37 cellular contexts compared by ENCODE assay signal in genomic region chr1:230545181-230545580, GRCh38.
"Had no signal": no experiment of that assay in that cellular context is flagged by ENCODE, and none has a peak within 500 bp of the region (broad histone marks: within the 10 kb centered on the region; RNA-seq: fewer than 3 reads in every experiment).

No MANE protein-coding gene starts in this region.

- H3K27ac Mint-ChIP-seq: activated B cell treated with CpG ODN at 0.5 μM for 24 hours; activated CD4-positive, alpha-beta memory T cell treated with anti-CD3 and anti-CD28 coated beads for 36 hours; activated CD4-positive, alpha-beta T cell treated with anti-CD3 and anti-CD28 coated beads, Interleukin-2, amount 10 ng/mL, durations not matched to agents 24 days and 14 days; activated CD8-positive, alpha-beta T cell treated with anti-CD3 and anti-CD28 coated beads for 36 hours; activated naive CD4-positive, alpha-beta T cell treated with anti-CD3 and anti-CD28 coated beads for 36 hours; activated naive CD4-positive, alpha-beta T cell treated with anti-CD3 and anti-CD28 coated beads, Interleukin-2, amount 50 U/mL, for 24 hours; activated naive CD8-positive, alpha-beta T cell; activated naive CD8-positive, alpha-beta T cell treated with anti-CD3 and anti-CD28 coated beads, Interleukin-2, amount 10 ng/mL, durations not matched to agents 7 days and 5 days; activated naive CD8-positive, alpha-beta T cell treated with anti-CD3 and anti-CD28 coated beads, Interleukin-2, amount 50 U/mL, for 24 hours; activated T-cell treated with anti-CD3 and anti-CD28 coated beads, Interleukin-2, amount 50 U/mL, for 72 hours; activated T-helper 1 cell treated with anti-CD3 and anti-CD28 coated beads, Interleukin-12 subunit alpha, Interleukin-12 subunit beta, Interleukin-2, Interleukin-4 antibody, amounts not matched to agents 30 ng/mL and 10 ng/mL and 1 ng/mL, durations not matched to agents 14 hours and 24 hours and 36 hours; activated T-helper 17 cell treated with anti-CD3 and anti-CD28 coated beads, Interleukin-2, amount 50 U/mL, for 72 hours; T-helper 1 cell treated with Interleukin-12 subunit alpha and Interleukin-12 subunit beta and Interleukin-4 antibody, amounts not matched to agents 30 μg/mL and 1 μg/mL, for 36 hours; T-helper 2 cell treated with Interferon-gamma antibody and Interleukin-4, amounts not matched to agents 5 μg/mL and 100 μg/mL, for 36 hours had no signal

- H3K4me1 ChIP-seq: ascending aorta, breast epithelium had no signal

- H3K9me3 Mint-ChIP-seq: activated B cell treated with CpG ODN at 0.5 μM for 24 hours; activated CD4-positive, alpha-beta memory T cell treated with anti-CD3 and anti-CD28 coated beads for 36 hours; activated CD8-positive, alpha-beta T cell treated with anti-CD3 and anti-CD28 coated beads for 36 hours; activated naive CD4-positive, alpha-beta T cell treated with anti-CD3 and anti-CD28 coated beads for 36 hours; activated naive CD4-positive, alpha-beta T cell treated with anti-CD3 and anti-CD28 coated beads, Interleukin-2, amount 50 U/mL, for 24 hours; activated naive CD8-positive, alpha-beta T cell treated with anti-CD3 and anti-CD28 coated beads, Interleukin-2, amount 50 U/mL, for 24 hours; activated T-cell treated with anti-CD3 and anti-CD28 coated beads, Interleukin-2, amount 50 U/mL, for 4 hours; activated T-cell treated with anti-CD3 and anti-CD28 coated beads, Interleukin-2, amount 50 U/mL, for 72 hours; activated T-helper 1 cell treated with anti-CD3 and anti-CD28 coated beads, Interleukin-12 subunit alpha, Interleukin-12 subunit beta, Interleukin-2, Interleukin-4 antibody, amounts not matched to agents 30 ng/mL and 10 ng/mL and 1 ng/mL, durations not matched to agents 14 hours and 24 hours and 36 hours; activated T-helper 17 cell treated with anti-CD3 and anti-CD28 coated beads, Interleukin-2, amount 50 U/mL, for 72 hours; T-helper 1 cell treated with Interleukin-12 subunit alpha and Interleukin-12 subunit beta and Interleukin-4 antibody, amounts not matched to agents 30 μg/mL and 1 μg/mL, for 36 hours; T-helper 2 cell treated with Interferon-gamma antibody and Interleukin-4, amounts not matched to agents 5 μg/mL and 100 μg/mL, for 36 hours had no signal

- DNase-seq: activated B cell treated with CpG ODN at 0.5 μM for 24 hours; activated CD4-positive, alpha-beta memory T cell treated with anti-CD3 and anti-CD28 coated beads for 36 hours; activated CD4-positive, alpha-beta T cell treated with anti-CD3 and anti-CD28 coated beads for 4 hours; activated CD4-positive, alpha-beta T cell treated with anti-CD3 and anti-CD28 coated beads, Interleukin-2, amount 50 U/mL, for 1 hour; activated CD4-positive, alpha-beta T cell treated with anti-CD3 and anti-CD28 coated beads, Interleukin-2, amount 50 U/mL, for 4 hours; activated CD4-positive, CD25-positive, alpha-beta regulatory T cell treated with anti-CD3 and anti-CD28 coated beads, Interleukin-2, amount 50 U/mL, for 72 hours; activated CD8-positive, alpha-beta memory T cell treated with anti-CD3 and anti-CD28 coated beads, Interleukin-2, amount 50 U/mL, for 4 hours; activated CD8-positive, alpha-beta T cell treated with anti-CD3 and anti-CD28 coated beads for 36 hours; activated effector memory CD4-positive, alpha-beta T cell treated with anti-CD3 and anti-CD28 coated beads, Interleukin-2, amount 50 U/mL, for 16 hours; activated gamma-delta T cell treated with Interleukin-2 at 50 U/mL for 16 hours; activated naive CD4-positive, alpha-beta T cell; activated naive CD4-positive, alpha-beta T cell treated with anti-CD3 and anti-CD28 coated beads for 36 hours; activated naive CD8-positive, alpha-beta T cell treated with anti-CD3 and anti-CD28 coated beads, Interleukin-2, amount 10 ng/mL, durations not matched to agents 7 days and 5 days; activated naive CD8-positive, alpha-beta T cell treated with anti-CD3 and anti-CD28 coated beads, Interleukin-2, amount 50 U/mL, for 24 hours; activated T-cell treated with anti-CD3 and anti-CD28 coated beads for 4 hours; activated T-cell treated with anti-CD3 and anti-CD28 coated beads, Interleukin-2, amount 50 U/mL, for 1 hour; activated T-cell treated with anti-CD3 and anti-CD28 coated beads, Interleukin-2, amount 50 U/mL, for 4 hours; activated T-cell treated with anti-CD3 and anti-CD28 coated beads, Interleukin-2, amount 50 U/mL, for 72 hours; amygdala; anterior cingulate cortex; body of pancreas; brain microvascular endothelial cell; central memory CD4-positive, alpha-beta T cell; T-helper 1 cell; T-helper 2 cell; T-helper 9 cell had no signal

- H3K4me3 Mint-ChIP-seq: activated B cell treated with CpG ODN at 0.5 μM for 24 hours; activated CD4-positive, alpha-beta memory T cell treated with anti-CD3 and anti-CD28 coated beads for 36 hours; activated CD4-positive, alpha-beta T cell treated with anti-CD3 and anti-CD28 coated beads, Interleukin-2, amount 10 ng/mL, durations not matched to agents 24 days and 14 days; activated CD8-positive, alpha-beta T cell treated with anti-CD3 and anti-CD28 coated beads for 36 hours; activated naive CD4-positive, alpha-beta T cell treated with anti-CD3 and anti-CD28 coated beads for 36 hours; activated naive CD4-positive, alpha-beta T cell treated with anti-CD3 and anti-CD28 coated beads, Interleukin-2, amount 50 U/mL, for 24 hours; activated naive CD8-positive, alpha-beta T cell; activated naive CD8-positive, alpha-beta T cell treated with anti-CD3 and anti-CD28 coated beads, Interleukin-2, amount 10 ng/mL, durations not matched to agents 7 days and 5 days; activated naive CD8-positive, alpha-beta T cell treated with anti-CD3 and anti-CD28 coated beads, Interleukin-2, amount 50 U/mL, for 24 hours; activated T-cell treated with anti-CD3 and anti-CD28 coated beads, Interleukin-2, amount 50 U/mL, for 4 hours; activated T-cell treated with anti-CD3 and anti-CD28 coated beads, Interleukin-2, amount 50 U/mL, for 72 hours; activated T-helper 1 cell treated with anti-CD3 and anti-CD28 coated beads, Interleukin-12 subunit alpha, Interleukin-12 subunit beta, Interleukin-2, Interleukin-4 antibody, amounts not matched to agents 30 ng/mL and 10 ng/mL and 1 ng/mL, durations not matched to agents 14 hours and 24 hours and 36 hours; activated T-helper 17 cell treated with anti-CD3 and anti-CD28 coated beads, Interleukin-2, amount 50 U/mL, for 72 hours; T-helper 1 cell treated with Interleukin-12 subunit alpha and Interleukin-12 subunit beta and Interleukin-4 antibody, amounts not matched to agents 30 μg/mL and 1 μg/mL, for 36 hours; T-helper 2 cell treated with Interferon-gamma antibody and Interleukin-4, amounts not matched to agents 5 μg/mL and 100 μg/mL, for 36 hours had no signal

- H3K4me3 ChIP-seq: ascending aorta, body of pancreas, breast epithelium had no signal

- H3K27ac ChIP-seq: ascending aorta, body of pancreas, brain microvascular endothelial cell, breast epithelium, VCaP had no signal

- H3K36me3 ChIP-seq: ascending aorta, brain microvascular endothelial cell, breast epithelium had no signal

- H3K27me3 ChIP-seq: ascending aorta, body of pancreas, brain microvascular endothelial cell, breast epithelium had no signal

- H3K4me1 Mint-ChIP-seq: activated B cell treated with CpG ODN at 0.5 μM for 24 hours; activated naive CD4-positive, alpha-beta T cell treated with anti-CD3 and anti-CD28 coated beads, Interleukin-2, amount 50 U/mL, for 24 hours; activated T-helper 17 cell treated with anti-CD3 and anti-CD28 coated beads, Interleukin-2, amount 50 U/mL, for 72 hours had no signal

- FAIRE-seq: TTC549 had no signal

- H3K36me3 Mint-ChIP-seq: activated CD4-positive, alpha-beta memory T cell treated with anti-CD3 and anti-CD28 coated beads for 36 hours; activated naive CD4-positive, alpha-beta T cell treated with anti-CD3 and anti-CD28 coated beads, Interleukin-2, amount 50 U/mL, for 24 hours; activated naive CD8-positive, alpha-beta T cell; activated naive CD8-positive, alpha-beta T cell treated with anti-CD3 and anti-CD28 coated beads, Interleukin-2, amount 10 ng/mL, durations not matched to agents 7 days and 5 days had no signal

- H3K9me3 ChIP-seq: ascending aorta, body of pancreas, breast epithelium had no signal
